Comparison of ENCODE assay signal across 8 cellular contexts in the genomic region with DNA sequence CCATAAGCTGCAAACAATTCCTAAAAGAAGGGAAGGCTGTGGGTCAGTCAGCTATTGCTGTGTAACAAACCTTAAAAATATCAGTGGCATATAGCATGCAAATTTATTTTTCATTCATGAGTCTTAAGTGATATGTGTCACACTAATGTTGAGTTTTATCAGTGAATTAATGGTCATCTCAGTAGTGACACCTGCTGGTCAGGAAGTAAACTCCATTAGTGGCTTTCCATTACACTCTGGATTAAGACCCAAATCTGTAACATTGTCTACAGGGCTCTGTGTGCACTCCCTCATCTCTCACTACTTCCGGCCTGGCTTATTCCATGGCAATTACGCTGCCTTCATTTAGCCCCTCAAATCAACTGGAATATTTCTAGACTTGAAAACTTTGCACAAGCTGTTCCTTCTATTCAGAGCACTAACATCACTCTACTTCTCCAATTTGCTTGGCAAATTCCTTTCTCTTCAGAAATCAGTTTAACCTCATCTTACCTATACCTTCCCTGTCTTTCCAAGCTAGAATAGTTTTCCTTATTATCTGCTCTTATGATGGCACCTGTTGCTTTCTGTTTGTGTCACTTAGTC.
A peak's percentile ranks its signal among the peaks of the same experiment; 100 is the strongest.
DNase-seq lines count a peak whose midpoint lies in the region; ATAC-seq and TF ChIP-seq lines count a peak whose summit lies in the region.

No MANE protein-coding gene starts in this region.

- TF ChIP-seq EP300 in Ishikawa (IDR thresholded peaks at IDR 0.05; ENCODE audit: borderline replicate concordance): no peak

- ATAC-seq in GM19467 (IDR thresholded peaks at IDR 0.05; ENCODE audit: unreplicated experiment): peak; percentile 80

- no peaks in the 10 kb centered on the region for H3K9me3 Mint-ChIP-seq in activated T-helper 2 cell treated with anti-CD3 and anti-CD28 coated beads, Interferon-gamma antibody, Interleukin-2, Interleukin-4, amounts not matched to agents 10 μg/mL and 5 μg/mL and 100 μg/mL, durations not matched to agents 14 hours and 24 hours and 36 hours

- intact Hi-C loops in activated T-helper 2 cell treated with anti-CD3 and anti-CD28 coated beads, Interferon-gamma antibody, Interleukin-2, Interleukin-4, amounts not matched to agents 10 μg/mL and 5 μg/mL and 100 μg/mL, durations not matched to agents 14 hours and 24 hours and 36 hours (cut with micrococcal nuclease): loop anchor here (5.0 kb wide), 1 partner anchor 416 kb away; no protein-coding TSS in a partner anchor

- H3K27ac Mint-ChIP-seq in activated T-helper 2 cell treated with anti-CD3 and anti-CD28 coated beads, Interferon-gamma antibody, Interleukin-2, Interleukin-4, amounts not matched to agents 10 μg/mL and 5 μg/mL and 100 μg/mL, durations not matched to agents 14 hours and 24 hours and 36 hours: no peak overlapping the region

- no peaks in the 10 kb centered on the region for H3K4me1 Mint-ChIP-seq in activated T-helper 2 cell treated with anti-CD3 and anti-CD28 coated beads, Interferon-gamma antibody, Interleukin-2, Interleukin-4, amounts not matched to agents 10 μg/mL and 5 μg/mL and 100 μg/mL, durations not matched to agents 14 hours and 24 hours and 36 hours (ENCODE audit: low read depth)

- no peaks in the 10 kb centered on the region for H3K36me3 Mint-ChIP-seq in activated T-helper 2 cell treated with anti-CD3 and anti-CD28 coated beads, Interferon-gamma antibody, Interleukin-2, Interleukin-4, amounts not matched to agents 10 μg/mL and 5 μg/mL and 100 μg/mL, durations not matched to agents 14 hours and 24 hours and 36 hours (ENCODE audit: low read depth)

- peak; percentile 74 for TF ChIP-seq RAD21 in Ishikawa (IDR thresholded peaks at IDR 0.05; ENCODE audit: low read depth)

- H3K4me3 Mint-ChIP-seq in activated T-helper 2 cell treated with anti-CD3 and anti-CD28 coated beads, Interferon-gamma antibody, Interleukin-2, Interleukin-4, amounts not matched to agents 10 μg/mL and 5 μg/mL and 100 μg/mL, durations not matched to agents 14 hours and 24 hours and 36 hours (ENCODE audit: low read depth): no peak overlapping the region

- DNase-seq in EH (ENCODE audit: low read depth) (peak; percentile 59), amniotic epithelial cell (ENCODE audit: low read depth) (peak; percentile 17), left kidney (ENCODE audit: low read depth, low spot score) (peak; percentile 58), UCSD-AML1 (lab: John Stamatoyannopoulos, UW; ENCODE audit: unreplicated experiment) (no peak)
- no peak for DNase-seq in activated T-helper 2 cell treated with anti-CD3 and anti-CD28 coated beads, Interferon-gamma antibody, Interleukin-2, Interleukin-4, amounts not matched to agents 10 μg/mL and 5 μg/mL and 100 μg/mL, durations not matched to agents 14 hours and 24 hours and 36 hours (ENCODE audit: low spot score)
- no peak for DNase-seq in activated CD4-positive, alpha-beta T cell treated with anti-CD3 and anti-CD28 coated beads, Interleukin-2, amount 50 U/mL, for 1 hour

- H3K27me3 Mint-ChIP-seq in activated T-helper 2 cell treated with anti-CD3 and anti-CD28 coated beads, Interferon-gamma antibody, Interleukin-2, Interleukin-4, amounts not matched to agents 10 μg/mL and 5 μg/mL and 100 μg/mL, durations not matched to agents 14 hours and 24 hours and 36 hours (ENCODE audit: low read depth): no peaks in the 10 kb centered on the region

TF ChIP-seq in Ishikawa, 13 proteins besides CTCF, POLR2A, EP300 and RAD21:
- TF ChIP-seq TEAD4 (IDR thresholded peaks at IDR 0.05) (no peak), TAF1 (IDR thresholded peaks at IDR 0.05; ENCODE audit: low read depth) (no peak), ZBTB7A (IDR thresholded peaks at IDR 0.05; ENCODE audit: low read depth) (no peak), TCF12 (IDR thresholded peaks at IDR 0.05; ENCODE audit: low read depth) (no peak), CEBPB (IDR thresholded peaks at IDR 0.05) (no peak), NFIC (IDR thresholded peaks at IDR 0.05) (no peak), EGR1 (IDR thresholded peaks at IDR 0.05) (no peak), FOXM1 (IDR thresholded peaks at IDR 0.05; ENCODE audit: borderline replicate concordance, low read depth) (no peak)
- TF ChIP-seq, protein P1, sequence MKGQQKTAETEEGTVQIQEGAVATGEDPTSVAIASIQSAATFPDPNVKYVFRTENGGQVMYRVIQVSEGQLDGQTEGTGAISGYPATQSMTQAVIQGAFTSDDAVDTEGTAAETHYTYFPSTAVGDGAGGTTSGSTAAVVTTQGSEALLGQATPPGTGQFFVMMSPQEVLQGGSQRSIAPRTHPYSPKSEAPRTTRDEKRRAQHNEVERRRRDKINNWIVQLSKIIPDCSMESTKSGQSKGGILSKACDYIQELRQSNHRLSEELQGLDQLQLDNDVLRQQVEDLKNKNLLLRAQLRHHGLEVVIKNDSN (IDR thresholded peaks at IDR 0.05): no peak
- TF ChIP-seq, protein P2, sequence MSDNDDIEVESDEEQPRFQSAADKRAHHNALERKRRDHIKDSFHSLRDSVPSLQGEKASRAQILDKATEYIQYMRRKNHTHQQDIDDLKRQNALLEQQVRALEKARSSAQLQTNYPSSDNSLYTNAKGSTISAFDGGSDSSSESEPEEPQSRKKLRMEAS (IDR thresholded peaks at IDR 0.05): no peak
- TF ChIP-seq, protein P3, sequence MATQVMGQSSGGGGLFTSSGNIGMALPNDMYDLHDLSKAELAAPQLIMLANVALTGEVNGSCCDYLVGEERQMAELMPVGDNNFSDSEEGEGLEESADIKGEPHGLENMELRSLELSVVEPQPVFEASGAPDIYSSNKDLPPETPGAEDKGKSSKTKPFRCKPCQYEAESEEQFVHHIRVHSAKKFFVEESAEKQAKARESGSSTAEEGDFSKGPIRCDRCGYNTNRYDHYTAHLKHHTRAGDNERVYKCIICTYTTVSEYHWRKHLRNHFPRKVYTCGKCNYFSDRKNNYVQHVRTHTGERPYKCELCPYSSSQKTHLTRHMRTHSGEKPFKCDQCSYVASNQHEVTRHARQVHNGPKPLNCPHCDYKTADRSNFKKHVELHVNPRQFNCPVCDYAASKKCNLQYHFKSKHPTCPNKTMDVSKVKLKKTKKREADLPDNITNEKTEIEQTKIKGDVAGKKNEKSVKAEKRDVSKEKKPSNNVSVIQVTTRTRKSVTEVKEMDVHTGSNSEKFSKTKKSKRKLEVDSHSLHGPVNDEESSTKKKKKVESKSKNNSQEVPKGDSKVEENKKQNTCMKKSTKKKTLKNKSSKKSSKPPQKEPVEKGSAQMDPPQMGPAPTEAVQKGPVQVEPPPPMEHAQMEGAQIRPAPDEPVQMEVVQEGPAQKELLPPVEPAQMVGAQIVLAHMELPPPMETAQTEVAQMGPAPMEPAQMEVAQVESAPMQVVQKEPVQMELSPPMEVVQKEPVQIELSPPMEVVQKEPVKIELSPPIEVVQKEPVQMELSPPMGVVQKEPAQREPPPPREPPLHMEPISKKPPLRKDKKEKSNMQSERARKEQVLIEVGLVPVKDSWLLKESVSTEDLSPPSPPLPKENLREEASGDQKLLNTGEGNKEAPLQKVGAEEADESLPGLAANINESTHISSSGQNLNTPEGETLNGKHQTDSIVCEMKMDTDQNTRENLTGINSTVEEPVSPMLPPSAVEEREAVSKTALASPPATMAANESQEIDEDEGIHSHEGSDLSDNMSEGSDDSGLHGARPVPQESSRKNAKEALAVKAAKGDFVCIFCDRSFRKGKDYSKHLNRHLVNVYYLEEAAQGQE (IDR thresholded peaks at IDR 0.05; ENCODE audit: low read depth): no peak

Comparison
In these comparisons a context has a peak if more than half of its experiments do, and no peak if none do; other contexts are left out.
1. DNase-seq: peak in EH (single experiment), amniotic epithelial cell (single experiment) and left kidney (single experiment); none in activated T-helper 2 cell treated with anti-CD3 and anti-CD28 coated beads, Interferon-gamma antibody, Interleukin-2, Interleukin-4, amounts not matched to agents 10 μg/mL and 5 μg/mL and 100 μg/mL, durations not matched to agents 14 hours and 24 hours and 36 hours (single experiment), UCSD-AML1 (single experiment) and activated CD4-positive, alpha-beta T cell treated with anti-CD3 and anti-CD28 coated beads, Interleukin-2, amount 50 U/mL, for 1 hour (single experiment).